In the genomic region with DNA sequence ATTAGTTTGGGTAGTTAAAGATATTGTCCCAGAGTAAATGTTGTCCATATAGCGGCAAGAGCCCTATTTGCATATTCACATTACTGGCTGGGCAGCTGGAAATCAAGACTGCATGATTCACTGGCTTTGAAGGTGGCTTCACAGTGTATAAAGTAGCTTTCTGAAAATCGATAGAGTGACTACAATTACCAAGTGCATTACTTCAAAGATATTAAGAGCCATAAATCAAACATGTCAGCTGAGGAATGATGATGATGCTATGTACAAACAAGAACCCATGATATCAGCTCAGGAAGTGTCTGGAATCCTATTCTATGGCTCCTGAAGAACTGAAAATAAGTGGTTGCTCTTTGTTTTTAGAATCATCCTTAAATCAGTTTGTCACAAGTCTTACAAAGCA, we compare ENCODE assay signal across 16 cellular contexts.
"Had no signal": no experiment of that assay in that cellular context is flagged by ENCODE, and none has a peak within 500 bp of the region (broad histone marks: within the 10 kb centered on the region; RNA-seq: fewer than 3 reads in every experiment).

No MANE protein-coding gene starts in this region.

- H3K9me3 ChIP-seq: body of pancreas, right atrium auricular region, thyroid gland had no signal

- FAIRE-seq: TTC549, urothelium cell line had no signal

- H3K27me3 Mint-ChIP-seq: activated naive CD4-positive, alpha-beta T cell treated with anti-CD3 and anti-CD28 coated beads, Interleukin-2, amount 10 ng/mL, durations not matched to agents 7 days and 5 days; dendritic cell treated with granulocyte-macrophage colony-stimulating factor and Interleukin-4, amounts not matched to agents 40 ng/mL and 50 ng/mL, for 4 days had no signal

- DNase-seq: activated CD4-positive, alpha-beta T cell treated with anti-CD3 and anti-CD28 coated beads, Interleukin-2, amount 50 U/mL, for 1 hour; activated CD4-positive, CD25-positive, alpha-beta regulatory T cell; activated naive CD4-positive, alpha-beta T cell treated with anti-CD3 and anti-CD28 coated beads, Interleukin-2, amount 10 ng/mL, durations not matched to agents 7 days and 5 days; activated T-cell treated with anti-CD3 and anti-CD28 coated beads for 4 hours; body of pancreas; effector memory CD8-positive, alpha-beta T cell; hippocampal formation; naive B cell; thyroid gland had no signal

- H3K27me3 ChIP-seq: body of pancreas, right atrium auricular region, thyroid gland had no signal

- H3K4me1 Mint-ChIP-seq: activated naive CD4-positive, alpha-beta T cell treated with anti-CD3 and anti-CD28 coated beads, Interleukin-2, amount 10 ng/mL, durations not matched to agents 7 days and 5 days; naive B cell had no signal

- H3K36me3 Mint-ChIP-seq: activated naive CD4-positive, alpha-beta T cell treated with anti-CD3 and anti-CD28 coated beads, Interleukin-2, amount 10 ng/mL, durations not matched to agents 7 days and 5 days; naive B cell had no signal

- H3K9me3 Mint-ChIP-seq: activated naive CD4-positive, alpha-beta T cell treated with anti-CD3 and anti-CD28 coated beads, Interleukin-2, amount 10 ng/mL, durations not matched to agents 7 days and 5 days; activated T-helper 2 cell treated with anti-CD3 and anti-CD28 coated beads, Interferon-gamma antibody, Interleukin-2, Interleukin-4, amounts not matched to agents 10 μg/mL and 5 μg/mL and 100 μg/mL, durations not matched to agents 14 hours and 24 hours and 36 hours; effector memory CD8-positive, alpha-beta T cell had no signal

- H3K4me3 ChIP-seq: body of pancreas, lung, right atrium auricular region, skin epidermis, thyroid gland had no signal

- H3K4me1 ChIP-seq: body of pancreas, right atrium auricular region, thyroid gland had no signal

- H3K27ac ChIP-seq: body of pancreas, right atrium auricular region, skin epidermis, thyroid gland had no signal

- H3K36me3 ChIP-seq: right atrium auricular region, thyroid gland had no signal

- ATAC-seq: body of pancreas; effector memory CD8-positive, alpha-beta T cell had no signal

- H3K4me3 Mint-ChIP-seq: activated naive CD4-positive, alpha-beta T cell treated with anti-CD3 and anti-CD28 coated beads, Interleukin-2, amount 10 ng/mL, durations not matched to agents 7 days and 5 days; dendritic cell treated with granulocyte-macrophage colony-stimulating factor and Interleukin-4, amounts not matched to agents 40 ng/mL and 50 ng/mL, for 4 days; effector memory CD8-positive, alpha-beta T cell; naive B cell had no signal

- H3K27ac Mint-ChIP-seq: activated naive CD4-positive, alpha-beta T cell treated with anti-CD3 and anti-CD28 coated beads, Interleukin-2, amount 10 ng/mL, durations not matched to agents 7 days and 5 days; activated T-helper 2 cell treated with anti-CD3 and anti-CD28 coated beads, Interferon-gamma antibody, Interleukin-2, Interleukin-4, amounts not matched to agents 10 μg/mL and 5 μg/mL and 100 μg/mL, durations not matched to agents 14 hours and 24 hours and 36 hours; dendritic cell treated with granulocyte-macrophage colony-stimulating factor and Interleukin-4, amounts not matched to agents 40 ng/mL and 50 ng/mL, for 4 days; effector memory CD8-positive, alpha-beta T cell; naive B cell had no signal
